Comparison of ENCODE assay signal across 8 cellular contexts in genomic region chr7:119197872-119198527, GRCh38.
A peak's percentile ranks its signal among the peaks of the same experiment; 100 is the strongest.
DNase-seq lines count a peak whose midpoint lies in the region; ATAC-seq and TF ChIP-seq lines count a peak whose summit lies in the region.

No MANE protein-coding gene starts in this region.

- H3K9me2 ChIP-seq in MM.1S (replicated peaks; ENCODE audit: insufficient read depth, low read length), result no peaks in the 10 kb centered on the region

- no peaks in the 10 kb centered on the region for H3K79me2 ChIP-seq in MM.1S (ENCODE audit: low read length)
- no peaks in the 10 kb centered on the region for H3K79me2 ChIP-seq in fibroblast of lung (ENCODE audit: control insufficient read depth, insufficient read depth, low read length)

- DNase-seq in ACHN, result peak; percentile 80
- peak; percentile 76 for DNase-seq in MM.1S
- DNase-seq in SK-N-DZ (ENCODE audit: low spot score), result peak; percentile 69
- DNase-seq in fibroblast of lung (ENCODE audit: low read depth in 2 of 2), result peak; percentile 48 to 70
- peak; percentile 57 for DNase-seq in renal cortical epithelial cell (ENCODE audit: low read depth)
- DNase-seq in activated naive CD4-positive, alpha-beta T cell treated with Interleukin-2 at 50 U/mL for 16 hours, result no peak

- in situ Hi-C loops in ACHN (cut with HindIII; ENCODE audit: low pct_ligation_motif_present, low pct_unique_long_range_greater_than_20kb, low sequenced_read_pairs), result loop anchor here (25.0 kb wide), 1 partner anchor 286 kb away; no protein-coding TSS in a partner anchor

- H3K9me3 ChIP-seq in MM.1S (replicated peaks; ENCODE audit: insufficient read depth, low read length) (no peaks in the 10 kb centered on the region), fibroblast of lung (ENCODE audit: control insufficient read depth, insufficient read depth, low read depth, low read length) (no peaks in the 10 kb centered on the region)

- TF ChIP-seq CTCF in MM.1S (IDR thresholded peaks at IDR 0.05; ENCODE audit: low read length) (peak; percentile 95), fibroblast of lung (conservative IDR thresholded peaks at IDR 0.05 in 1 of 2, IDR thresholded peaks at IDR 0.05 in 1 of 2; ENCODE audit: low read depth in 1 of 2, low read length in 2 of 2) (peak; percentile 39 to 90)

- H3K4me3 ChIP-seq in MM.1S (ENCODE audit: low read length), result no peak overlapping the region
- no peak overlapping the region for H3K4me3 ChIP-seq in fibroblast of lung (replicated peaks in 1 of 4; ENCODE audit: control extremely low read depth in 1 of 4, insufficient read depth in 1 of 4, low read depth in 3 of 4, low read length in 4 of 4)

- peak; percentile 93 for ATAC-seq in GM18499 (IDR thresholded peaks at IDR 0.05; ENCODE audit: insufficient read depth, unreplicated experiment)
- peak; percentile 97 for ATAC-seq in HG02678 (IDR thresholded peaks at IDR 0.05; ENCODE audit: unreplicated experiment)

- H3K27me3 ChIP-seq in MM.1S (replicated peaks; ENCODE audit: insufficient read depth, low read length) (no peaks in the 10 kb centered on the region), fibroblast of lung (ENCODE audit: control insufficient read depth, insufficient read depth, low read length) (no peaks in the 10 kb centered on the region)

- H4K20me1 ChIP-seq in MM.1S (ENCODE audit: insufficient read depth, low read length) (no peaks in the 10 kb centered on the region), fibroblast of lung (ENCODE audit: control insufficient read depth, extremely low read depth, insufficient read depth, low read length) (no peaks in the 10 kb centered on the region)

- H3K27ac ChIP-seq in MM.1S (ENCODE audit: low read length) (no peak overlapping the region), fibroblast of lung (ENCODE audit: insufficient read depth, low read length) (no peak overlapping the region)

- peak overlapping the region; percentile 41; the same call in 1 of the 2 replicates for H2AFZ ChIP-seq in MM.1S (ENCODE audit: low read length)
- H2AFZ ChIP-seq in fibroblast of lung (ENCODE audit: low read length), result no peak overlapping the region

- H3K4me2 ChIP-seq in MM.1S (ENCODE audit: low read depth, low read length) (peak overlapping the region; percentile 15; the same call in 1 of the 2 replicates), fibroblast of lung (ENCODE audit: extremely low read depth, insufficient read depth, low read length) (no peak overlapping the region)

- H3K36me3 ChIP-seq in MM.1S (replicated peaks; ENCODE audit: insufficient read depth, low read length), result no peaks in the 10 kb centered on the region
- H3K36me3 ChIP-seq in fibroblast of lung (ENCODE audit: control insufficient read depth, insufficient read depth, low read length), result no peaks in the 10 kb centered on the region

- H3K4me1 ChIP-seq in MM.1S (ENCODE audit: low read length), result no peaks in the 10 kb centered on the region
- H3K4me1 ChIP-seq in fibroblast of lung (ENCODE audit: control insufficient read depth, extremely low read depth, insufficient read depth, low read length), result no peaks in the 10 kb centered on the region

- H3K9ac ChIP-seq in MM.1S (ENCODE audit: low read length) (no peak overlapping the region), fibroblast of lung (ENCODE audit: insufficient read depth, low read length) (no peak overlapping the region)

- H3F3A ChIP-seq in MM.1S (ENCODE audit: insufficient read depth, low read length), result no peaks in the 10 kb centered on the region
